Comparison of ENCODE assay signal across 8 cellular contexts in genomic region chrX:130504019-130504418, GRCh38.
"Had no signal": no experiment of that assay in that cellular context is flagged by ENCODE, and none has a peak within 500 bp of the region (broad histone marks: within the 10 kb centered on the region; RNA-seq: fewer than 3 reads in every experiment).

No MANE protein-coding gene starts in this region.

- H3K4me3 Mint-ChIP-seq: IgD-negative memory B cell had no signal

- DNase-seq: IMR-90, KBM-7, KG1 had no signal

- H3K4me2 ChIP-seq: KMS-11 had no signal

- ATAC-seq: HepG2 had no signal

- H3K9me3 Mint-ChIP-seq: IgD-negative memory B cell had no signal

- H3K36me3 Mint-ChIP-seq: IgD-negative memory B cell had no signal

- FAIRE-seq: HepG2, HTR-8/SVneo had no signal

- H3K27ac ChIP-seq: HL-60, KMS-11 had no signal

- H3K9ac ChIP-seq: KMS-11 had no signal

- H3K27me3 Mint-ChIP-seq: IgD-negative memory B cell had no signal
